In the genomic region with DNA sequence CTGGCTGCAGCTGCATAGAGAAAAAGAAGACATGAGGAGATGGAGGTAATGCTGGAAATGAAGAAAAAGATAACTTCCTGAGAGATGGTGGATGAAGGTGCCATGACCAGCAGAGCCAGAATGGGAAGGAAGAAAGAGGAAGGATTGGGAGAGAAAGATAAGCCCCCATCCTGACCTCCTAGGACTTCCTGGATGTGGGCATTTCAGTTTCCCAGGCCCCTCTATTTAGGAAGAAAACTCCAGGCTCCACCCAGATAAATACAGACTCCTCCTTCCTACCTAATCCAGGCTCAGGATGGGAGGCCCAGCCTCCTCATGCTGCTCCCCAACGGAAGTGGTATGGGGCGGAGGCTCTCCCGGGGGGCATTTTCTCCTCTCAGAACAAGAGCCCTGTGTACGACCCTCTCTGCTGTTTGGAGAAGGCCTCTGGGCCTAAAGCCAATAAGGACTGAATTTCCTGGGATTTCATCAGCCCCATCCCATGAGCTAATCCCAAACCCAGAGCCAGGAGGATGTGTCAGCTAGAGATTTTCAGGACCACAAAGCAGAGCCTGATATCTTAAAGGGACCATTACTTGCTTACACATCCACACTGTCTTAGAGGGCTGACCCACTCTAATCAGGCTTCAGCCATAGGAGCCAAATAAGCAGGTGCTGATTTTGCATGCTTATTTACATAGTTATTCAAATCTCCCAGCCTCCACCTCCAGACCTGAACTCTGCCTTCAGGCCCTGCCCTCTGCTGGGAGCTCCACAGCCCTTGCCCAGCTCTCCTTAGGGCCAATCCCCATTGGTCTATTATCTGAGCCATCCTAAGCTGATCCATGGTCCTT, we compare ENCODE assay signal across 8 cellular contexts. TPM values are rescaled to one million over a fixed set of nuclear protein-coding genes. Genes with fewer than 3 reads are reported as not detected.
A peak's percentile ranks its signal among the peaks of the same experiment; 100 is the strongest.
DNase-seq lines count a peak whose midpoint lies in the region; ATAC-seq and TF ChIP-seq lines count a peak whose summit lies in the region.

No MANE protein-coding gene starts in this region.

- peak; percentile 91 for TF ChIP-seq POLR2A in Raji (IDR thresholded peaks at IDR 0.05; ENCODE audit: insufficient read depth, low read depth, low read length)
- no peak for TF ChIP-seq POLR2A in esophagus muscularis mucosa (IDR thresholded peaks at IDR 0.05; ENCODE audit: low read depth)

- H3K9me3 ChIP-seq in esophagus muscularis mucosa (no peaks in the 10 kb centered on the region), neutrophil (no peaks in the 10 kb centered on the region)

- TF ChIP-seq CTCF in esophagus muscularis mucosa (IDR thresholded peaks at IDR 0.05) (no peak), neutrophil (IDR thresholded peaks at IDR 0.05) (no peak)

- intact Hi-C loops in esophagus muscularis mucosa (cut with DNase I) = loop anchor here (2.0 kb wide), 1 partner anchor 23 kb away; no protein-coding TSS in a partner anchor

- no peaks in the 10 kb centered on the region for H3K36me3 ChIP-seq in esophagus muscularis mucosa
- H3K36me3 ChIP-seq in neutrophil = no peaks in the 10 kb centered on the region

- H3K27ac ChIP-seq in esophagus muscularis mucosa (replicated peaks in 1 of 4) (peak overlapping the region; percentile 97), neutrophil (peak overlapping the region; percentile 97)

- no peaks in the 10 kb centered on the region for H3K27me3 ChIP-seq in esophagus muscularis mucosa
- H3K27me3 ChIP-seq in neutrophil = no peaks in the 10 kb centered on the region

- peak; percentile 52 for ATAC-seq in HG02981 (IDR thresholded peaks at IDR 0.05; ENCODE audit: unreplicated experiment)
- ATAC-seq in HG03196 (IDR thresholded peaks at IDR 0.05; ENCODE audit: unreplicated experiment) = no peak
- ATAC-seq in GM21447 (IDR thresholded peaks at IDR 0.05; ENCODE audit: unreplicated experiment) = no peak

- no peak for TF ChIP-seq EP300 in esophagus muscularis mucosa (IDR thresholded peaks at IDR 0.05)

- H3K4me3 ChIP-seq in esophagus muscularis mucosa (peak overlapping the region; percentile 26 to 46 (median 32)), neutrophil (ENCODE audit: low read depth in 1 of 2, low read length in 1 of 2) (no peak overlapping the region)

- H3K4me1 ChIP-seq in esophagus muscularis mucosa (peaks cover 51 to 66% (median 59%) of the 10 kb centered on the region in 4 donors), neutrophil (ENCODE audit: control insufficient read depth in 1 of 2, insufficient read depth in 1 of 2, low read depth in 1 of 2, low read length in 1 of 2) (peaks cover 49 to 52% of the 10 kb centered on the region in 2 experiments)

- 30% methylated on average over 2 of the region's 4 CpGs for WGBS in esophagus muscularis mucosa

- peak; percentile 50 for DNase-seq in COR-L47 (lab: John Stamatoyannopoulos, UW)
- no peak for DNase-seq in esophagus muscularis mucosa (ENCODE audit: extremely low spot score)
- no peak for DNase-seq in NCI-H2227 (lab: John Stamatoyannopoulos, UW; ENCODE audit: unreplicated experiment)

RNA-seq across cellular contexts. Expression of a gene that starts 5.1 kb away (rescaled TPM):
- total RNA-seq in esophagus muscularis mucosa = 100 to 1,000 TPM in 2 of 4 donors, 10 to 100 TPM in 2; 54.0 to 130 (median 91.8) TPM

RNA-seq across cellular contexts. Expression of a gene that starts 37.3 kb away (rescaled TPM):
- total RNA-seq in esophagus muscularis mucosa = 100 to 1,000 TPM; 118 to 229 (median 137) TPM

RNA-seq across cellular contexts. Expression of a gene that starts 42.0 kb away (rescaled TPM):
- total RNA-seq in esophagus muscularis mucosa = not detected

RNA-seq across cellular contexts. Expression of a gene that starts 49.2 kb away (rescaled TPM):
- 10 to 100 TPM; 25.8 to 41.5 (median 29.2) TPM for total RNA-seq in esophagus muscularis mucosa

Comparison
In these comparisons a context has a peak if more than half of its experiments do, and no peak if none do; other contexts are left out.
1. H3K4me3 ChIP-seq: peak in esophagus muscularis mucosa (4 of 4); none in neutrophil (0 of 2).